25 cellular contexts compared by ENCODE assay signal in the genomic region with DNA sequence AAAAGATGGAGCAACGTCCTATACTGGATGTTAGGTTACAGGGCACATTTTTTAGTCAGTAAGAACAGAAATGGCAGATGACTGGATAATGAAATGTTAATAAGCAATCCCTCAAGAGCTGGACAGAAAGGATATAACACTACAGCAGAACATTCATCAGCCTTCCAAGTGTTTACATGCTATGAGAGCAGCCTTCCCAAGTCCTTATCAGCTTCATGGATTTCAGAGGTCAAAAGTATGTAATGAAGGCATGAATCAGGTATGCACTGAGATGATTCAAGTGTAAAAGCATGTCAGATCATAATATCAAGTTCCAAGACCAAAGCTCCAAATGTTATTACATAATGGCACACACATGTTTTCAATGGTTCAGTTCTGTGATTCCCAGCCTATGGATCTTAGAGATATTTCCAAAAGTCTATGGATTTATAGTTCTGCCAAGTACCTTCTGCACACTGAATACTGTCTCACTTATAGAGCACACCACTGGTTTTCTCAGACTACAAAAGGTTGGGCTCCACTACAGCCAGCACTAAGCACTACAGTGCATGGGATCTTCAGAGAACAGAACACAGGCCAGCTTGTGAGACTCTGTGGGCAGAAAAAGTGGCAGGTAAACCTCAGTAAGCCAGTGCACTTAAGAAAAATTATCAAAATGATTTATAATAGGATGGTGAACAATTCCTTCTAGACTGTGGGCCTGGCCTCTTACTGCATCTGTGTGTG. TPM values are rescaled to one million over a fixed set of nuclear protein-coding genes. Genes with fewer than 3 reads are reported as not detected.
DNase-seq lines count a peak whose midpoint lies in the region; ATAC-seq, FAIRE-seq and TF ChIP-seq lines count a peak whose summit lies in the region.
"Had no signal": no experiment of that assay in that cellular context is flagged by ENCODE, and none has a peak within 500 bp of the region (broad histone marks: within the 10 kb centered on the region; RNA-seq: fewer than 3 reads in every experiment).

No MANE protein-coding gene starts in this region.

- CTCF ChIA-PET in GM12878 (lab: Yijun Ruan, JAX) = no interaction called here

- no peak for TF ChIP-seq POLR2A in GM12878 (IDR thresholded peaks at IDR 0.05; ENCODE audit: low read depth, low read length)
- no peak for TF ChIP-seq POLR2A in Peyer's patch (IDR thresholded peaks at IDR 0.05)

- H3K27ac Mint-ChIP-seq in osteocyte (ENCODE audit: unreplicated experiment) = peak overlapping the region; percentile 28
- H3K27ac Mint-ChIP-seq: activated naive CD4-positive, alpha-beta T cell treated with anti-CD3 and anti-CD28 coated beads, Interleukin-2, amount 50 U/mL, for 72 hours; activated T-helper 1 cell treated with anti-CD3 and anti-CD28 coated beads, Interleukin-12 subunit alpha, Interleukin-12 subunit beta, Interleukin-2, Interleukin-4 antibody, amounts not matched to agents 30 ng/mL and 10 ng/mL and 1 ng/mL, durations not matched to agents 14 hours and 24 hours and 36 hours; CD4-positive, alpha-beta T cell; nephron progenitor cell had no signal

- intact Hi-C loops in GM12878 (cut with micrococcal nuclease; ENCODE audit: unreplicated experiment) = no loop called here

- in situ Hi-C loops in GM12878 (cut with MboI) = no loop called here

- no peaks in the 10 kb centered on the region for H3K9me3 Mint-ChIP-seq in osteocyte (ENCODE audit: unreplicated experiment)
- H3K9me3 Mint-ChIP-seq: activated naive CD4-positive, alpha-beta T cell treated with anti-CD3 and anti-CD28 coated beads, Interleukin-2, amount 50 U/mL, for 72 hours; activated T-helper 1 cell treated with anti-CD3 and anti-CD28 coated beads, Interleukin-12 subunit alpha, Interleukin-12 subunit beta, Interleukin-2, Interleukin-4 antibody, amounts not matched to agents 30 ng/mL and 10 ng/mL and 1 ng/mL, durations not matched to agents 14 hours and 24 hours and 36 hours; CD4-positive, alpha-beta T cell; nephron progenitor cell had no signal

- no peaks in the 10 kb centered on the region for H3K4me1 ChIP-seq in GM12878 (ENCODE audit: control insufficient read depth, insufficient read depth, low read length)
- no peaks in the 10 kb centered on the region for H3K4me1 ChIP-seq in hepatocyte (ENCODE audit: insufficient read depth)
- peaks cover 0 to 6% (median 0%) of the 10 kb centered on the region in 4 donors for H3K4me1 ChIP-seq in Peyer's patch
- H3K4me1 ChIP-seq: right lobe of liver had no signal

- SMC1A ChIA-PET in GM12878 (lab: Charles Lee; ENCODE audit: uncharacterized antibody, unreplicated experiment) = interaction anchor here (0.8 to 2.3 kb wide), 10 partner anchors 7 to 47 kb away, joined by 3 to 12 read pairs (median 5); no protein-coding TSS in a partner anchor

- no peak overlapping the region for H3K4me3 Mint-ChIP-seq in osteocyte (ENCODE audit: unreplicated experiment)
- H3K4me3 Mint-ChIP-seq: activated T-helper 1 cell treated with anti-CD3 and anti-CD28 coated beads, Interleukin-12 subunit alpha, Interleukin-12 subunit beta, Interleukin-2, Interleukin-4 antibody, amounts not matched to agents 30 ng/mL and 10 ng/mL and 1 ng/mL, durations not matched to agents 14 hours and 24 hours and 36 hours; CD4-positive, alpha-beta T cell; nephron progenitor cell had no signal

- H3K4me3 ChIP-seq in GM12878 (no peak overlapping the region), hepatocyte (no peak overlapping the region), Peyer's patch (no peak overlapping the region)
- H3K4me3 ChIP-seq: ascending aorta, right lobe of liver, stomach, tibial artery had no signal

- no peaks in the 10 kb centered on the region for H3K27me3 Mint-ChIP-seq in osteocyte (ENCODE audit: unreplicated experiment)
- H3K27me3 Mint-ChIP-seq: CD4-positive, alpha-beta T cell had no signal

- 0 out of 3 replicates have a peak, but pooled peaks have one; percentile 28 for ATAC-seq in GM12878
- no peak for ATAC-seq in HG02884 (IDR thresholded peaks at IDR 0.05; ENCODE audit: unreplicated experiment)
- ATAC-seq: activated naive CD4-positive, alpha-beta T cell treated with anti-CD3 and anti-CD28 coated beads, Interleukin-2, amount 50 U/mL, for 72 hours; right lobe of liver had no signal

- RAD21 ChIA-PET in GM12878 (lab: Charles Lee; ENCODE audit: unreplicated experiment) = interaction anchor here (0.7 to 1.9 kb wide), 5 partner anchors 20 to 31 kb away, joined by 3 to 7 read pairs (median 4); no protein-coding TSS in a partner anchor

- TF ChIP-seq CTCF in GM12878 (IDR thresholded peaks at IDR 0.05 in 2 of 3, conservative IDR thresholded peaks at IDR 0.05 in 1 of 3; ENCODE audit: control insufficient read depth in 2 of 3, extremely low read depth in 1 of 3, insufficient read depth in 1 of 3, low read depth in 3 of 3, low read length in 3 of 3) = no peak
- no peak for TF ChIP-seq CTCF in hepatocyte (IDR thresholded peaks at IDR 0.05; ENCODE audit: poor library complexity)
- no peak for TF ChIP-seq CTCF in osteocyte (IDR thresholded peaks at IDR 0.05)
- no peak for TF ChIP-seq CTCF in Peyer's patch (IDR thresholded peaks at IDR 0.05)

- H2AFZ ChIP-seq in GM12878 (ENCODE audit: control insufficient read depth, low read depth, low read length) = no peak overlapping the region
- no peak overlapping the region for H2AFZ ChIP-seq in hepatocyte

- DNase-seq in GM04503 (ENCODE audit: low read depth) (peak; percentile 11), GM12878 (ENCODE audit: low read depth, low spot score) (no peak), hepatocyte (ENCODE audit: low spot score) (peak; percentile 10), osteocyte (ENCODE audit: extremely low spot score, unreplicated experiment) (no peak), cerebellar nuclear complex (lab: John Stamatoyannopoulos, UW) (no peak), NCI-H748 treated with DMSO at 0.1 percent for 48 hours (lab: John Stamatoyannopoulos, UW) (no peak), Peyer's patch (no peak)
- DNase-seq: activated CD4-positive, alpha-beta T cell treated with anti-CD3 and anti-CD28 coated beads, Interleukin-2, amount 50 U/mL, for 1 hour; CD4-positive, alpha-beta T cell; foreskin melanocyte; H7; midbrain; NCI-H1092 treated with DMSO at 0.1 percent for 48 hours; NCI-H187 treated with DMSO at 0.1 percent for 48 hours; nephron progenitor cell; posterior cingulate gyrus; right lobe of liver; stimulated activated CD8-positive, alpha-beta memory T cell treated with anti-CD3 and anti-CD28 coated beads, Interleukin-4, amount 100 ng/mL, for 48 hours; stomach; tibial artery; WERI-Rb-1 had no signal

- TF ChIP-seq EP300 in GM12878 (IDR thresholded peaks at IDR 0.05; ENCODE audit: borderline replicate concordance in 1 of 2, control insufficient read depth in 1 of 2, low read depth in 2 of 2, low read length in 2 of 2) = no peak

- H3K36me3 ChIP-seq in GM12878 (ENCODE audit: control insufficient read depth in 2 of 2, insufficient read depth in 2 of 2, low read length in 1 of 2) (no peaks in the 10 kb centered on the region), hepatocyte (replicated peaks; ENCODE audit: insufficient read depth, low read depth) (no peaks in the 10 kb centered on the region), Peyer's patch (no peaks in the 10 kb centered on the region)
- H3K36me3 ChIP-seq: ascending aorta, right lobe of liver, stomach, tibial artery, WERI-Rb-1 had no signal

- no TSS peak for BruUV-seq in GM12878 (replicated peaks; lab: Mats Ljungman, UMichigan)

- H3K27me3 ChIP-seq in GM12878 (replicated peaks in 1 of 2; ENCODE audit: control insufficient read depth in 2 of 2, insufficient read depth in 2 of 2, low read length in 1 of 2) (no peaks in the 10 kb centered on the region), hepatocyte (no peaks in the 10 kb centered on the region), Peyer's patch (no peaks in the 10 kb centered on the region)
- H3K27me3 ChIP-seq: ascending aorta, right lobe of liver, tibial artery had no signal

- POLR2A ChIA-PET in GM12878 (lab: Charles Lee) = interaction anchor here (1.5 to 2.0 kb wide), 2 partner anchors 11 to 24 kb away, joined by 5 to 7 read pairs; no protein-coding TSS in a partner anchor

- TF ChIP-seq RAD21 in GM12878 (IDR thresholded peaks at IDR 0.05; ENCODE audit: insufficient read depth, low read depth, low read length) = no peak

- H3K27ac ChIP-seq in GM12878 (ENCODE audit: control insufficient read depth, insufficient read depth) (no peak overlapping the region), hepatocyte (no peak overlapping the region), Peyer's patch (peak overlapping the region in 2 of 4 donors; percentile 8 to 39)
- H3K27ac ChIP-seq: right lobe of liver, stomach, tibial artery, WERI-Rb-1 had no signal

- H4K20me1 ChIP-seq in GM12878 (ENCODE audit: control insufficient read depth, insufficient read depth) = no peaks in the 10 kb centered on the region
- H4K20me1 ChIP-seq in hepatocyte (ENCODE audit: insufficient read depth, poor library complexity, severe bottlenecking) = no peaks in the 10 kb centered on the region

- peaks cover 59% of the 10 kb centered on the region for H3K4me1 Mint-ChIP-seq in osteocyte (ENCODE audit: unreplicated experiment)

- WGBS in GM12878 (ENCODE audit: insufficient coverage, insufficient replicate concordance, low lambda C conversion rate, missing lambda C conversion rate) = 0% methylated on average over 1 of the region's 1 CpG
- WGBS in hepatocyte (ENCODE audit: low lambda C conversion rate, missing lambda C conversion rate) = 21% methylated on average over 1 of the region's 1 CpG

- H3K79me2 ChIP-seq in GM12878 (ENCODE audit: control insufficient read depth, insufficient read depth, low read length) = no peaks in the 10 kb centered on the region
- H3K79me2 ChIP-seq in hepatocyte = no peaks in the 10 kb centered on the region

- no peaks in the 10 kb centered on the region for H3K9me2 ChIP-seq in hepatocyte (replicated peaks; ENCODE audit: insufficient read depth)

- no peak for FAIRE-seq in GM12878 (lab: Jason Lieb, UNC)

- no peak overlapping the region for H3K4me2 ChIP-seq in GM12878 (ENCODE audit: control insufficient read depth, insufficient read depth)
- no peak overlapping the region for H3K4me2 ChIP-seq in hepatocyte

- H3K36me3 Mint-ChIP-seq in osteocyte (ENCODE audit: unreplicated experiment) = peaks cover 1% of the 10 kb centered on the region
- H3K36me3 Mint-ChIP-seq: activated naive CD4-positive, alpha-beta T cell treated with anti-CD3 and anti-CD28 coated beads, Interleukin-2, amount 50 U/mL, for 72 hours had no signal

- H3K9ac ChIP-seq in GM12878 (ENCODE audit: control insufficient read depth, insufficient read depth, low read length) = no peak overlapping the region

- no peaks in the 10 kb centered on the region for H3K9me3 ChIP-seq in GM12878 (replicated peaks; ENCODE audit: control insufficient read depth, insufficient read depth, low read length)
- H3K9me3 ChIP-seq in hepatocyte (ENCODE audit: low read depth) = no peaks in the 10 kb centered on the region
- H3K9me3 ChIP-seq in Peyer's patch = no peaks in the 10 kb centered on the region
- H3K9me3 ChIP-seq: ascending aorta, right lobe of liver, stomach, tibial artery had no signal

RNA-seq across cellular contexts. Expression of gene GPC4, which starts 49.2 kb away (rescaled TPM):
- total RNA-seq in GM12878 (2013; cell fraction: nucleolus; rRNA removed) = 0.10 and 0.17 TPM in 2 replicates
- total RNA-seq in GM12878 (2014; rRNA removed) (0.05 and 0.17 TPM in 2 replicates), GM12878 (2014; rRNA removed; fragmentation: Illumina TruSeq; extraction: Trizol) (0.05 and 0.09 TPM in 2 replicates), GM12878 (2021) (0.31 and 0.32 TPM in 2 replicates), hepatocyte (9.2 and 11.8 TPM in 2 replicates), osteocyte (98.0 and 101 TPM in 2 replicates), Peyer's patch (10 to 100 TPM in 1 of 4 donors, 1 to 10 TPM in 3; 7.4 to 11.0 (median 9.0) TPM)
- polyA plus RNA-seq in GM12878 (2011; ENCODE audit: low read depth) = 0.28 TPM
- polyA plus RNA-seq in GM12878 (2011; rRNA removed) (5.8 and 7.6 TPM in 2 replicates), GM12878 (2014; fragmentation: Illumina TruSeq; extraction: Trizol) (0.10 and 0.21 TPM in 2 replicates), GM12878 (2014; fragmentation: Nextera tagmentation; extraction: Ambion mirVana) (under 1 TPM; 0.04 to 0.08 TPM), GM12878 (2014; rRNA removed) (0.13 and 0.17 TPM in 2 replicates), GM12878 (2016; fragmentation: Nextera tagmentation; extraction: Ambion mirVana) (under 1 TPM; 0.06 to 0.09 TPM), hepatocyte (15.6 and 16.0 TPM in 2 replicates)
- polyA plus RNA-seq in GM12878 (2011; cell fraction: cytosol; rRNA removed) = 4.7 and 7.9 TPM in 2 replicates
- polyA plus RNA-seq in GM12878 (2011; cell fraction: nucleus; rRNA removed) = 4.8 and 5.3 TPM in 2 replicates
- 0.45 TPM in 2 replicates for polyA plus RNA-seq in GM12878 (2012)
- 9.5 and 10.7 TPM in 2 replicates for polyA minus RNA-seq in GM12878 (2011; rRNA and poly(A)+ RNA removed)
- 5.3 and 6.7 TPM in 2 replicates for polyA minus RNA-seq in GM12878 (2011; cell fraction: cytosol; rRNA and poly(A)+ RNA removed)
- polyA minus RNA-seq in GM12878 (2011; cell fraction: nucleus; rRNA and poly(A)+ RNA removed) = 2.8 and 5.5 TPM in 2 replicates
- total RNA-seq: activated T-helper 1 cell treated with anti-CD3 and anti-CD28 coated beads, Interleukin-12 subunit alpha, Interleukin-12 subunit beta, Interleukin-2, Interleukin-4 antibody, amounts not matched to agents 30 ng/mL and 10 ng/mL and 1 ng/mL, durations not matched to agents 14 hours and 24 hours and 36 hours; CD4-positive, alpha-beta T cell had no signal

Comparison
In these comparisons a context has a peak if more than half of its experiments do, and no peak if none do; other contexts are left out.
1. DNase-seq: peak in GM04503 (single experiment) and hepatocyte (single experiment); none in GM12878 (single experiment), osteocyte (single experiment), cerebellar nuclear complex (0 of 2), NCI-H748 treated with DMSO at 0.1 percent for 48 hours (single experiment) and Peyer's patch (0 of 3).